In genomic region chrX:123764967-123765871, GRCh38 we compare ENCODE assay signal across 7 cellular contexts.
DNase-seq lines count a peak whose midpoint lies in the region; ATAC-seq, FAIRE-seq and TF ChIP-seq lines count a peak whose summit lies in the region.

No MANE protein-coding gene starts in this region.

- ATAC-seq in HG02970 (IDR thresholded peaks at IDR 0.05; ENCODE audit: low FRiP score, unreplicated experiment) = peak; percentile 69

- H3K27me3 Mint-ChIP-seq in T-helper 2 cell treated with Interferon-gamma antibody and Interleukin-4, amounts not matched to agents 5 μg/mL and 100 μg/mL, for 36 hours (ENCODE audit: low read depth) = no peaks in the 10 kb centered on the region

- no peaks in the 10 kb centered on the region for H3K36me3 Mint-ChIP-seq in T-helper 2 cell treated with Interferon-gamma antibody and Interleukin-4, amounts not matched to agents 5 μg/mL and 100 μg/mL, for 36 hours (ENCODE audit: low read depth)

- H3K27ac Mint-ChIP-seq in T-helper 2 cell treated with Interferon-gamma antibody and Interleukin-4, amounts not matched to agents 5 μg/mL and 100 μg/mL, for 36 hours = no peak overlapping the region

- no peak for TF ChIP-seq CTCF in astrocyte of the cerebellum (IDR thresholded peaks at IDR 0.05; ENCODE audit: low read depth, low read length, missing control alignments)

- in situ Hi-C loops in astrocyte of the cerebellum (cut with HindIII; ENCODE audit: low sequenced_read_pairs) = no loop called here

- DNase-seq in GM18507 (ENCODE audit: extremely low spot score, insufficient read length, low read depth) (peak; percentile 37), NCI-H187 (lab: John Stamatoyannopoulos, UW) (peak; percentile 60 to 92), astrocyte of the cerebellum (ENCODE audit: low read depth) (peak; percentile 60), hippocampal formation (lab: John Stamatoyannopoulos, UW) (peak; percentile 69 to 71), retina (peak; percentile 87)
- DNase-seq in T-helper 2 cell treated with Interferon-gamma antibody and Interleukin-4, amounts not matched to agents 5 μg/mL and 100 μg/mL, for 36 hours (ENCODE audit: low spot score) = peak; percentile 52

- peak overlapping the region; percentile 33 for H3K4me3 ChIP-seq in astrocyte of the cerebellum (ENCODE audit: low read depth, low read length)

- FAIRE-seq in GM18507 (lab: Jason Lieb, UNC) = peak; percentile 91

- peak overlapping the region; percentile 79 for H3K4me3 Mint-ChIP-seq in T-helper 2 cell treated with Interferon-gamma antibody and Interleukin-4, amounts not matched to agents 5 μg/mL and 100 μg/mL, for 36 hours

- peaks cover 5% of the 10 kb centered on the region for H3K4me1 Mint-ChIP-seq in T-helper 2 cell treated with Interferon-gamma antibody and Interleukin-4, amounts not matched to agents 5 μg/mL and 100 μg/mL, for 36 hours (ENCODE audit: low read depth)

- no peaks in the 10 kb centered on the region for H3K9me3 Mint-ChIP-seq in T-helper 2 cell treated with Interferon-gamma antibody and Interleukin-4, amounts not matched to agents 5 μg/mL and 100 μg/mL, for 36 hours

Comparison
In these comparisons a context has a peak if more than half of its experiments do, and no peak if none do; other contexts are left out.
1. Peak in every context shown above with its lines: DNase-seq, ATAC-seq and H3K4me3 ChIP-seq.
2. DNase-seq: peak in every context shown above with its lines; median percentile 87 in retina; 76 in NCI-H187; 70 in hippocampal formation; 60 in astrocyte of the cerebellum; 52 in T-helper 2 cell treated with Interferon-gamma antibody and Interleukin-4, amounts not matched to agents 5 μg/mL and 100 μg/mL, for 36 hours; 37 in GM18507.